ENCODE assay signal across 9 cellular contexts in genomic region chr4:106266201-106266600, GRCh38. TPM values are rescaled to one million over a fixed set of nuclear protein-coding genes. Genes with fewer than 3 reads are reported as not detected.
DNase-seq lines count a peak whose midpoint lies in the region; TF ChIP-seq lines count a peak whose summit lies in the region.
"Had no signal": no experiment of that assay in that cellular context is flagged by ENCODE, and none has a peak within 500 bp of the region (broad histone marks: within the 10 kb centered on the region; RNA-seq: fewer than 3 reads in every experiment).

No MANE protein-coding gene starts in this region.

- DNase-seq in NCI-H2227 (lab: John Stamatoyannopoulos, UW; ENCODE audit: unreplicated experiment) (peak; percentile 1), NCI-H2227 treated with DMSO at 0.1 percent for 48 hours (lab: John Stamatoyannopoulos, UW) (no peak), HEK293T (ENCODE audit: extremely low spot score) (peak; percentile 14), NCI-H446 treated with DMSO at 0.1 percent for 48 hours (lab: John Stamatoyannopoulos, UW) (peak; percentile 6), dermis microvascular lymphatic vessel endothelial cell (ENCODE audit: low read depth in 2 of 2) (peak; percentile 50 to 71), pulmonary artery endothelial cell (ENCODE audit: low read depth, low spot score) (peak; percentile 5)
- DNase-seq in activated effector memory CD4-positive, alpha-beta T cell treated with Interleukin-2 at 50 U/mL for 16 hours, result no peak
- no peak for DNase-seq in NK-92 treated with Interleukin-12 subunit alpha and Interleukin-12 subunit beta, amount 100 ng/mL, for 24 hours (lab: John Stamatoyannopoulos, UW)
- DNase-seq: activated naive CD8-positive, alpha-beta T cell treated with anti-CD3 and anti-CD28 coated beads, Interleukin-2, amount 10 ng/mL, durations not matched to agents 7 days and 5 days had no signal

- CTCF ChIA-PET in HEK293T (lab: Yijun Ruan, JAX), result no interaction called here

- POLR2A ChIA-PET in HEK293T (lab: Yijun Ruan, JAX), result interaction anchor here (1.9 kb wide), 1 partner anchor 50 kb away, joined by 5 read pairs; the partner anchor contains the start of genes AIMP1 and TBCK

TF ChIP-seq in HEK293T, 16 proteins besides CTCF, POLR2A, EP300 and RAD21:
- TF ChIP-seq FOXK2 (IDR thresholded peaks at IDR 0.05) (no peak), ARNT (IDR thresholded peaks at IDR 0.05) (no peak), BHLHE40 (IDR thresholded peaks at IDR 0.05; ENCODE audit: borderline replicate concordance) (no peak)

RNA-seq across cellular contexts. Expression of gene TBCK, which starts 49.8 kb away (rescaled TPM):
- total RNA-seq in dermis microvascular lymphatic vessel endothelial cell (14.6 and 27.1 TPM in 2 replicates), pulmonary artery endothelial cell (10.7 and 38.2 TPM in 2 replicates)

RNA-seq across cellular contexts. Expression of gene AIMP1, which starts 50.1 kb away (rescaled TPM):
- total RNA-seq in dermis microvascular lymphatic vessel endothelial cell, result 9.5 and 12.2 TPM in 2 replicates
- total RNA-seq in pulmonary artery endothelial cell, result 22.6 and 30.8 TPM in 2 replicates

Comparison
In these comparisons a context has a peak if more than half of its experiments do, and no peak if none do; other contexts are left out.
1. DNase-seq: peak in NCI-H2227 (single experiment), HEK293T (single experiment), NCI-H446 treated with DMSO at 0.1 percent for 48 hours (single experiment), dermis microvascular lymphatic vessel endothelial cell (2 of 2) and pulmonary artery endothelial cell (single experiment); none in NCI-H2227 treated with DMSO at 0.1 percent for 48 hours (single experiment), activated effector memory CD4-positive, alpha-beta T cell treated with Interleukin-2 at 50 U/mL for 16 hours (single experiment) and NK-92 treated with Interleukin-12 subunit alpha and Interleukin-12 subunit beta, amount 100 ng/mL, for 24 hours (single experiment).